8 cellular contexts compared by ENCODE assay signal in genomic region chr2:113138428-113139322, GRCh38. TPM values are rescaled to one million over a fixed set of nuclear protein-coding genes. Genes with fewer than 3 reads are reported as not detected.
A peak's percentile ranks its signal among the peaks of the same experiment; 100 is the strongest.
DNase-seq lines count a peak whose midpoint lies in the region; ATAC-seq lines count a peak whose summit lies in the region.

No MANE protein-coding gene starts in this region.

- intact Hi-C loops in left cardiac atrium (cut with DNase I), result loop anchor here (2.0 to 5.0 kb wide), 5 partner anchors 59 to 234 kb away; no protein-coding TSS in a partner anchor

- in situ Hi-C loops in KBM-7 (cut with MboI; ENCODE audit: low pct_unique_long_range_greater_than_20kb, low sequenced_read_pairs), result no loop called here

- H3K27ac Mint-ChIP-seq in activated naive CD8-positive, alpha-beta T cell treated with anti-CD3 and anti-CD28 coated beads, Interleukin-2, amount 50 U/mL, for 24 hours, result peak overlapping the region; percentile 41

- no peaks in the 10 kb centered on the region for H3K27me3 Mint-ChIP-seq in activated naive CD8-positive, alpha-beta T cell treated with anti-CD3 and anti-CD28 coated beads, Interleukin-2, amount 50 U/mL, for 24 hours

- ATAC-seq in GM18867 (IDR thresholded peaks at IDR 0.05; ENCODE audit: unreplicated experiment), result peak; percentile 60
- peak; percentile 69 for ATAC-seq in activated naive CD8-positive, alpha-beta T cell treated with anti-CD3 and anti-CD28 coated beads, Interleukin-2, amount 50 U/mL, for 24 hours
- ATAC-seq in left cardiac atrium, result peak; percentile 79 to 80

- peaks cover 25% of the 10 kb centered on the region for H3K4me1 Mint-ChIP-seq in activated naive CD8-positive, alpha-beta T cell treated with anti-CD3 and anti-CD28 coated beads, Interleukin-2, amount 50 U/mL, for 24 hours

- no peak overlapping the region for H3K4me3 Mint-ChIP-seq in activated naive CD8-positive, alpha-beta T cell treated with anti-CD3 and anti-CD28 coated beads, Interleukin-2, amount 50 U/mL, for 24 hours

- no peaks in the 10 kb centered on the region for H3K36me3 Mint-ChIP-seq in activated naive CD8-positive, alpha-beta T cell treated with anti-CD3 and anti-CD28 coated beads, Interleukin-2, amount 50 U/mL, for 24 hours (ENCODE audit: low read depth)

- DNase-seq in CD1c-positive myeloid dendritic cell (ENCODE audit: extremely low spot score), result peak; percentile 84
- DNase-seq in KBM-7, result peak; percentile 87
- DNase-seq in RKO (ENCODE audit: low spot score), result peak; percentile 75
- DNase-seq in activated naive CD8-positive, alpha-beta T cell treated with anti-CD3 and anti-CD28 coated beads, Interleukin-2, amount 50 U/mL, for 24 hours, result peak; percentile 49
- DNase-seq in left cardiac atrium, result no peak
- peak; percentile 72 for DNase-seq in retina
- no peak for DNase-seq in T1000 (lab: John Stamatoyannopoulos, UW)

- H3K9me3 Mint-ChIP-seq in activated naive CD8-positive, alpha-beta T cell treated with anti-CD3 and anti-CD28 coated beads, Interleukin-2, amount 50 U/mL, for 24 hours, result no peaks in the 10 kb centered on the region

RNA-seq across cellular contexts. Expression of gene IL1RN, which starts 11.3 kb away (rescaled TPM):
- total RNA-seq in left cardiac atrium, result 1 to 10 TPM in 1 of 2 donors, under 1 TPM in 1; 0.60 to 1.5 TPM

RNA-seq across cellular contexts. Expression of gene PSD4, which starts 35.1 kb away (rescaled TPM):
- 1 to 10 TPM; 4.1 to 4.4 TPM for total RNA-seq in left cardiac atrium

Comparison
In these comparisons a context has a peak if more than half of its experiments do, and no peak if none do; other contexts are left out.
1. DNase-seq: peak in CD1c-positive myeloid dendritic cell (single experiment), KBM-7 (single experiment), RKO (single experiment), activated naive CD8-positive, alpha-beta T cell treated with anti-CD3 and anti-CD28 coated beads, Interleukin-2, amount 50 U/mL, for 24 hours (single experiment) and retina (single experiment); none in left cardiac atrium (single experiment) and T1000 (single experiment).
2. Peak in every context shown above with its lines, with median percentiles within 50 percentile points of each other: ATAC-seq.